21 cellular contexts compared by ENCODE assay signal in the genomic region with DNA sequence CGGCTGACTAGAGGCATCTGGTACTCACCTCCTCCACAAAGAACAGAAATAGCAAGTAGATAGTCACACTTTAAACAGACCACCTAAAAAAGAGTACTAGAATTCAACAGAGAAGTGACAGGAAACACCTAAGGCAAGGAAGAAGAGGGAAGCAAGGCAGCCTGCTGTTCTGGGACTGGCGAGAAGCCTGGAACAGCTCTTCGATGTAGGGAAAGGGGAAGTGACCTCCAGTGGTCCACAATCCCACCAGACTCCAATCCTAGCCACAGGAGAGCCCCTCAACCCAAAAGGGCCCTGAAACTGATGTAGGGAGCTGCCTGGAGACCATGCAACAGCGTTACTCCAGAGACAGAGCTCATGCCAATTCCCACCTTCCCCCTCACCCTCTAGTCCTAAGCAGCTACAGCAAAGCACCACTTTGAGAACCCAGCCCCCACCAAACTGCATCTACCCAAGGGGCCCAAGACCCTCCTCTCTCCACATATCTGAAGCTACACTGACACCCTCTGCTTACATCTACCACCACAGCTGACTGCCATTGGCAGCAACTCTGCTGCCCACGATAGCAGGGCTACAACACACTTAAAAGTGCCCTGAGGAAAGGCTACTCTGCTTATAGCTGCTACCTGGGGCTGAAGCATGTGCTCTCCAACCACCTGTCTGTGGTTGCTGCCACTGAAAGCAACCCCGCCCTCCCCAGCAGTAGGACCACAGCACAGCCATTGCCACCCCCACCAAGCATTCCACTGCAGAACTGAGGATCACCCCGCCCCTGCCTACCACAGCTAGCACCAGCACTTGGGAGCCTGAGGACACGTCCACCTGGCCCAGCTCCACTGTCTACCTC.
DNase-seq lines count a peak whose midpoint lies in the region; ATAC-seq and TF ChIP-seq lines count a peak whose summit lies in the region.
"Had no signal": no experiment of that assay in that cellular context is flagged by ENCODE, and none has a peak within 500 bp of the region (broad histone marks: within the 10 kb centered on the region; RNA-seq: fewer than 3 reads in every experiment).

No MANE protein-coding gene starts in this region.

- H3K4me1 ChIP-seq in HEK293 (ENCODE audit: control insufficient read depth, insufficient read depth, low read length) (no peaks in the 10 kb centered on the region; the same call in 1 of the 2 replicates), tibial nerve (peaks cover 0 to 53% (median 8%) of the 10 kb centered on the region in 4 donors)
- H3K4me1 ChIP-seq: right atrium auricular region had no signal

- H3K9me3 ChIP-seq in HEK293 (ENCODE audit: control insufficient read depth, insufficient read depth, low read depth, low read length), result no peaks in the 10 kb centered on the region
- H3K9me3 ChIP-seq in SK-N-MC (ENCODE audit: low read depth, low read length), result peaks cover 8% of the 10 kb centered on the region; the same call in 1 of the 2 replicates
- H3K9me3 ChIP-seq in tibial nerve, result peaks cover 0 to 15% (median 7%) of the 10 kb centered on the region in 4 donors
- H3K9me3 ChIP-seq: thyroid gland had no signal

- no peaks in the 10 kb centered on the region for H3K27me3 ChIP-seq in tibial nerve
- H3K27me3 ChIP-seq: right atrium auricular region, thyroid gland had no signal

- H3K36me3 ChIP-seq in HEK293 (ENCODE audit: control insufficient read depth in 2 of 2, insufficient read depth in 1 of 2, low read length in 2 of 2) (no peaks in the 10 kb centered on the region), SK-N-MC (ENCODE audit: insufficient read depth, low read length) (peaks cover 18% of the 10 kb centered on the region), tibial nerve (peaks cover 0 to 11% (median 0%) of the 10 kb centered on the region in 3 donors)
- H3K36me3 ChIP-seq: right atrium auricular region, thyroid gland had no signal

- TF ChIP-seq CTCF in HEK293 (tag by site-specific recombination; IDR thresholded peaks at IDR 0.05) (no peak), tibial nerve (IDR thresholded peaks at IDR 0.05) (no peak)

- no peaks in the 10 kb centered on the region for H3K36me3 Mint-ChIP-seq in activated T-cell treated with anti-CD3 and anti-CD28 coated beads, Interleukin-2, amount 50 U/mL, for 72 hours (ENCODE audit: insufficient read depth in 2 of 2)

- CTCF ChIA-PET in HEK293 (lab: Yijun Ruan, JAX), result no interaction called here

- H3K9me3 Mint-ChIP-seq in activated T-cell treated with anti-CD3 and anti-CD28 coated beads, Interleukin-2, amount 50 U/mL, for 72 hours, result peaks cover 7 to 17% of the 10 kb centered on the region in 2 donors

- TF ChIP-seq POLR2A in tibial nerve (IDR thresholded peaks at IDR 0.05), result no peak

- H3K27ac Mint-ChIP-seq in activated T-cell treated with anti-CD3 and anti-CD28 coated beads, Interleukin-2, amount 50 U/mL, for 72 hours, result no peak overlapping the region
- H3K27ac Mint-ChIP-seq: activated naive CD4-positive, alpha-beta T cell treated with anti-CD3 and anti-CD28 coated beads for 36 hours had no signal

- intact Hi-C loops in left colon (cut with DNase I, micrococcal nuclease), result no loop called here

- WGBS in tibial nerve, 2 donors, result 50 to 64% methylated on average over 7 to 8 of the region's 8 CpGs

- no peaks in the 10 kb centered on the region for H3K27me3 Mint-ChIP-seq in activated T-cell treated with anti-CD3 and anti-CD28 coated beads, Interleukin-2, amount 50 U/mL, for 72 hours (ENCODE audit: low read depth)

- DNase-seq in SK-N-MC (ENCODE audit: low read depth, low spot score), result no peak
- no peak for DNase-seq in left colon
- DNase-seq in tibial nerve (ENCODE audit: low spot score in 2 of 2), result no peak
- DNase-seq in activated T-cell treated with anti-CD3 and anti-CD28 coated beads, Interleukin-2, amount 50 U/mL, for 72 hours, result no peak
- no peak for DNase-seq in DMS153 treated with DMSO at 0.1 percent for 48 hours (lab: John Stamatoyannopoulos, UW; ENCODE audit: unreplicated experiment)
- DNase-seq: activated CD4-positive, alpha-beta T cell treated with anti-CD3 and anti-CD28 coated beads for 4 hours; activated naive CD4-positive, alpha-beta T cell treated with anti-CD3 and anti-CD28 coated beads for 36 hours; cortex of kidney; DND-41; erythroblast; Karpas-422; mammary epithelial cell; NCI-H146; NCI-H226; SHP77 treated with DMSO at 0.1 percent for 48 hours; stimulated activated CD4-positive, alpha-beta T cell treated with anti-CD3 and anti-CD28 coated beads, Interleukin-4, amount 100 ng/mL, for 1 hour; thyroid gland had no signal

- H3K4me3 ChIP-seq in HEK293 (ENCODE audit: low read depth, low read length), result no peak overlapping the region
- peak overlapping the region; percentile 67 for H3K4me3 ChIP-seq in SK-N-MC
- no peak overlapping the region for H3K4me3 ChIP-seq in tibial nerve
- H3K4me3 ChIP-seq: right atrium auricular region, thyroid gland had no signal

- no peaks in the 10 kb centered on the region for H3K4me1 Mint-ChIP-seq in activated T-cell treated with anti-CD3 and anti-CD28 coated beads, Interleukin-2, amount 50 U/mL, for 72 hours (ENCODE audit: low read depth)

- TF ChIP-seq EP300 in tibial nerve (IDR thresholded peaks at IDR 0.05), result no peak

- ATAC-seq in left colon (peak; percentile 24), GM18858 (IDR thresholded peaks at IDR 0.05; ENCODE audit: unreplicated experiment) (no peak)
- ATAC-seq in activated T-cell treated with anti-CD3 and anti-CD28 coated beads, Interleukin-2, amount 50 U/mL, for 72 hours (replicated peaks in 1 of 2), result no peak

- POLR2A ChIA-PET in HEK293 (lab: Yijun Ruan, JAX), result no interaction called here

- no peak overlapping the region for H3K4me3 Mint-ChIP-seq in activated T-cell treated with anti-CD3 and anti-CD28 coated beads, Interleukin-2, amount 50 U/mL, for 72 hours
- H3K4me3 Mint-ChIP-seq: activated naive CD4-positive, alpha-beta T cell treated with anti-CD3 and anti-CD28 coated beads for 36 hours had no signal

- no peak overlapping the region for H3K27ac ChIP-seq in HEK293 (ENCODE audit: extremely low read depth, low read depth, low read length)
- H3K27ac ChIP-seq in SK-N-MC, result peak overlapping the region; percentile 84
- peak overlapping the region in 3 of 4 donors; percentile 19 to 73 (median 56) for H3K27ac ChIP-seq in tibial nerve
- H3K27ac ChIP-seq: C4-2B, right atrium auricular region, thyroid gland had no signal

- peak overlapping the region; percentile 11 for H3K9ac ChIP-seq in SK-N-MC (ENCODE audit: insufficient read length)

TF ChIP-seq in HEK293, 187 proteins besides CTCF, POLR2A, EP300 and RAD21:
- TF ChIP-seq ZNF133 (tag by site-specific recombination; IDR thresholded peaks at IDR 0.05), result peak; percentile 92
- TF ChIP-seq, protein P1, sequence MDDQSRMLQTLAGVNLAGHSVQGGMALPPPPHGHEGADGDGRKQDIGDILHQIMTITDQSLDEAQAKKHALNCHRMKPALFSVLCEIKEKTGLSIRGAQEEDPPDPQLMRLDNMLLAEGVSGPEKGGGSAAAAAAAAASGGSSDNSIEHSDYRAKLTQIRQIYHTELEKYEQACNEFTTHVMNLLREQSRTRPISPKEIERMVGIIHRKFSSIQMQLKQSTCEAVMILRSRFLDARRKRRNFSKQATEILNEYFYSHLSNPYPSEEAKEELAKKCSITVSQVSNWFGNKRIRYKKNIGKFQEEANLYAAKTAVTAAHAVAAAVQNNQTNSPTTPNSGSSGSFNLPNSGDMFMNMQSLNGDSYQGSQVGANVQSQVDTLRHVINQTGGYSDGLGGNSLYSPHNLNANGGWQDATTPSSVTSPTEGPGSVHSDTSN (CRISPR knock-in tag; IDR thresholded peaks at IDR 0.05), result no peak
